19 cellular contexts compared by ENCODE assay signal in the genomic region with DNA sequence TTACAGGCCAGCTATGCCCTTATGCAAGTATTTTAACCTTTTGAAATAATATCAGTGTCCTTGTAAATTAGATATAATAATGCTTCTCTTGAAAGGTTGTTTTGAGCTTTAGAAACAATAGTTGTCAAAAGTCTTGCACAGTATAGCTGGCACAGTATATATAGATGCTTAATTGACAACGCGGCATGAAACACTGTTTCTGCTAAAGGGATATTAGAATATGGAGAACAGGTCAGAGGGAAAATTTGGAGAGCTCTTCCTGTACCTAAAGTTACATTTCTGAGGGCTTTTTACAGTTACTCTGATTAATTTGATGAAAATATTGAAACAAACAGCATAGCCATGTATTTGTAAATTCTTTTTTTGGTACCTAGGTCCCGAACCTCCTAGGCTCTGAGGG. TPM values are rescaled to one million over a fixed set of nuclear protein-coding genes. Genes with fewer than 3 reads are reported as not detected.
DNase-seq lines count a peak whose midpoint lies in the region; ATAC-seq, FAIRE-seq and TF ChIP-seq lines count a peak whose summit lies in the region.
"Had no signal": no experiment of that assay in that cellular context is flagged by ENCODE, and none has a peak within 500 bp of the region (broad histone marks: within the 10 kb centered on the region; RNA-seq: fewer than 3 reads in every experiment).

No MANE protein-coding gene starts in this region.

- TF ChIP-seq EP300 in neural cell (conservative IDR thresholded peaks at IDR 0.05; ENCODE audit: poor library complexity, severe bottlenecking): no peak

- H3K4me3 ChIP-seq in left ventricle myocardium inferior (no peak overlapping the region), right atrium auricular region (no peak overlapping the region), endodermal cell (ENCODE audit: low read length) (no peak overlapping the region), neural cell (ENCODE audit: low read length) (peak overlapping the region; percentile 18)
- H3K4me3 ChIP-seq: GM23248, K562 had no signal

- H3K36me3 ChIP-seq in left ventricle myocardium inferior (peaks cover 7% of the 10 kb centered on the region), right atrium auricular region (peaks cover 2% of the 10 kb centered on the region), endodermal cell (ENCODE audit: control insufficient read depth, insufficient read depth, low read length) (peaks cover 14% of the 10 kb centered on the region), neural cell (ENCODE audit: insufficient read depth, low read length) (no peaks in the 10 kb centered on the region)

- no peak for FAIRE-seq in D721Med (lab: Jason Lieb, UNC)
- FAIRE-seq: K562 had no signal

- intact Hi-C loops in left ventricle myocardium inferior (cut with micrococcal nuclease): loop anchor here (2.0 kb wide), 1 partner anchor 45 kb away; no protein-coding TSS in a partner anchor

- H3K27me3 Mint-ChIP-seq in endodermal cell (ENCODE audit: insufficient read depth): no peaks in the 10 kb centered on the region

- TF ChIP-seq CTCF in left ventricle myocardium inferior (IDR thresholded peaks at IDR 0.05; ENCODE audit: borderline replicate concordance) (no peak), right atrium auricular region (IDR thresholded peaks at IDR 0.05) (no peak), endodermal cell (conservative IDR thresholded peaks at IDR 0.05) (no peak), neural cell (IDR thresholded peaks at IDR 0.05; ENCODE audit: poor library complexity, severe bottlenecking) (no peak), D721Med (IDR thresholded peaks at IDR 0.05; ENCODE audit: insufficient read depth, missing control alignments) (no peak)

- H3K36me3 Mint-ChIP-seq in endodermal cell (ENCODE audit: low read depth): peaks cover 10% of the 10 kb centered on the region

- H3K9me2 ChIP-seq in neural cell (ENCODE audit: insufficient read depth, low read length): no peaks in the 10 kb centered on the region

- no peak for TF ChIP-seq RAD21 in neural cell (conservative IDR thresholded peaks at IDR 0.05)

- H3K9me3 Mint-ChIP-seq in endodermal cell: no peaks in the 10 kb centered on the region
- H3K9me3 Mint-ChIP-seq: CD14-positive monocyte had no signal

- H3K27me3 ChIP-seq in left ventricle myocardium inferior (ENCODE audit: low read depth): no peaks in the 10 kb centered on the region
- H3K27me3 ChIP-seq in right atrium auricular region: no peaks in the 10 kb centered on the region
- no peaks in the 10 kb centered on the region for H3K27me3 ChIP-seq in endodermal cell (ENCODE audit: control insufficient read depth, insufficient read depth, low read length, poor library complexity, severe bottlenecking)
- H3K27me3 ChIP-seq in neural cell (ENCODE audit: insufficient read depth, low read depth, low read length): no peaks in the 10 kb centered on the region

- H3K27ac ChIP-seq in left ventricle myocardium inferior (replicated peaks): peak overlapping the region; percentile 27
- H3K27ac ChIP-seq in right atrium auricular region: no peak overlapping the region
- H3K27ac ChIP-seq in endodermal cell (ENCODE audit: low read depth, low read length): peak overlapping the region; percentile 82
- H3K27ac ChIP-seq in neural cell (ENCODE audit: low read length): peak overlapping the region; percentile 32
- H3K27ac ChIP-seq in substantia nigra (ENCODE audit: low read depth, low read length, poor library complexity, severe bottlenecking): peak overlapping the region; percentile 83
- H3K27ac ChIP-seq: 22Rv1, GM23248 had no signal

- H3K4me1 Mint-ChIP-seq in endodermal cell: peaks cover 31% of the 10 kb centered on the region

- ATAC-seq in GM19463 (IDR thresholded peaks at IDR 0.05; ENCODE audit: unreplicated experiment): no peak
- ATAC-seq: K562 had no signal

- H3K9ac ChIP-seq in endodermal cell (ENCODE audit: extremely low read depth, low read length, poor library complexity, severe bottlenecking): peak overlapping the region; percentile 7
- no peak overlapping the region for H3K9ac ChIP-seq in neural cell (ENCODE audit: low read length)
- H3K9ac ChIP-seq: GM23248 had no signal

- H3K27ac Mint-ChIP-seq in endodermal cell: no peak overlapping the region
- H3K27ac Mint-ChIP-seq: CD14-positive monocyte had no signal

- no peaks in the 10 kb centered on the region for H3K79me2 ChIP-seq in neural cell (replicated peaks; ENCODE audit: insufficient read depth, low read length)

- H3K9me3 ChIP-seq in left ventricle myocardium inferior (replicated peaks): no peaks in the 10 kb centered on the region
- no peaks in the 10 kb centered on the region for H3K9me3 ChIP-seq in right atrium auricular region
- no peaks in the 10 kb centered on the region for H3K9me3 ChIP-seq in endodermal cell (ENCODE audit: control insufficient read depth, low read length)
- H3K9me3 ChIP-seq in neural cell (ENCODE audit: low read length): no peaks in the 10 kb centered on the region

- no peaks in the 10 kb centered on the region for H4K20me1 ChIP-seq in neural cell (ENCODE audit: insufficient read depth)

- H3K4me3 Mint-ChIP-seq in endodermal cell: no peak overlapping the region
- H3K4me3 Mint-ChIP-seq: CD14-positive monocyte had no signal

- H3K4me1 ChIP-seq in left ventricle myocardium inferior: peaks cover 46% of the 10 kb centered on the region
- H3K4me1 ChIP-seq in right atrium auricular region: peaks cover 0 to 14% of the 10 kb centered on the region in 2 donors
- peaks cover 12% of the 10 kb centered on the region for H3K4me1 ChIP-seq in endodermal cell (ENCODE audit: control insufficient read depth, insufficient read depth, low read length)

- no peak for DNase-seq in left ventricle myocardium inferior
- no peak for DNase-seq in right atrium auricular region (ENCODE audit: low spot score)
- no peak for DNase-seq in endodermal cell
- DNase-seq in substantia nigra (lab: John Stamatoyannopoulos, UW): no peak
- no peak for DNase-seq in superior temporal gyrus (ENCODE audit: extremely low spot score)
- no peak for DNase-seq in D721Med (ENCODE audit: insufficient read length, low spot score)
- DNase-seq: AML-193, DND-41, GM23248, HCEC 1CT, NCI-H1105, NCI-H2081 treated with DMSO at 0.1 percent for 48 hours, NCI-H510A treated with DMSO at 0.1 percent for 48 hours, SHP77 had no signal

- H3K4me2 ChIP-seq in neural cell (ENCODE audit: low read length): no peak overlapping the region

- 49 to 75% methylated on average over 2 to 3 of the region's 3 CpGs for WGBS in endodermal cell (ENCODE audit: insufficient coverage in 1 of 2, insufficient read length in 1 of 2), 2 experiments

- H3F3A ChIP-seq in neural cell (ENCODE audit: insufficient read depth, low read length, poor library complexity, severe bottlenecking): no peaks in the 10 kb centered on the region

- no peak overlapping the region for H2AFZ ChIP-seq in neural cell (ENCODE audit: low read depth, low read length)
- H2AFZ ChIP-seq: GM23248 had no signal

TF ChIP-seq in neural cell, 6 proteins besides CTCF, POLR2A, EP300 and RAD21:
- no peak for TF ChIP-seq EZH2 (IDR thresholded peaks at IDR 0.05; ENCODE audit: borderline replicate concordance, insufficient read depth, low read length, poor library complexity, severe bottlenecking)
- TF ChIP-seq TAF1 (IDR thresholded peaks at IDR 0.05; ENCODE audit: low read depth): no peak
- no peak for TF ChIP-seq POLR2AphosphoS5 (IDR thresholded peaks at IDR 0.05)
- no peak for TF ChIP-seq SMC3 (conservative IDR thresholded peaks at IDR 0.05; ENCODE audit: poor library complexity)
- TF ChIP-seq, protein P1, sequence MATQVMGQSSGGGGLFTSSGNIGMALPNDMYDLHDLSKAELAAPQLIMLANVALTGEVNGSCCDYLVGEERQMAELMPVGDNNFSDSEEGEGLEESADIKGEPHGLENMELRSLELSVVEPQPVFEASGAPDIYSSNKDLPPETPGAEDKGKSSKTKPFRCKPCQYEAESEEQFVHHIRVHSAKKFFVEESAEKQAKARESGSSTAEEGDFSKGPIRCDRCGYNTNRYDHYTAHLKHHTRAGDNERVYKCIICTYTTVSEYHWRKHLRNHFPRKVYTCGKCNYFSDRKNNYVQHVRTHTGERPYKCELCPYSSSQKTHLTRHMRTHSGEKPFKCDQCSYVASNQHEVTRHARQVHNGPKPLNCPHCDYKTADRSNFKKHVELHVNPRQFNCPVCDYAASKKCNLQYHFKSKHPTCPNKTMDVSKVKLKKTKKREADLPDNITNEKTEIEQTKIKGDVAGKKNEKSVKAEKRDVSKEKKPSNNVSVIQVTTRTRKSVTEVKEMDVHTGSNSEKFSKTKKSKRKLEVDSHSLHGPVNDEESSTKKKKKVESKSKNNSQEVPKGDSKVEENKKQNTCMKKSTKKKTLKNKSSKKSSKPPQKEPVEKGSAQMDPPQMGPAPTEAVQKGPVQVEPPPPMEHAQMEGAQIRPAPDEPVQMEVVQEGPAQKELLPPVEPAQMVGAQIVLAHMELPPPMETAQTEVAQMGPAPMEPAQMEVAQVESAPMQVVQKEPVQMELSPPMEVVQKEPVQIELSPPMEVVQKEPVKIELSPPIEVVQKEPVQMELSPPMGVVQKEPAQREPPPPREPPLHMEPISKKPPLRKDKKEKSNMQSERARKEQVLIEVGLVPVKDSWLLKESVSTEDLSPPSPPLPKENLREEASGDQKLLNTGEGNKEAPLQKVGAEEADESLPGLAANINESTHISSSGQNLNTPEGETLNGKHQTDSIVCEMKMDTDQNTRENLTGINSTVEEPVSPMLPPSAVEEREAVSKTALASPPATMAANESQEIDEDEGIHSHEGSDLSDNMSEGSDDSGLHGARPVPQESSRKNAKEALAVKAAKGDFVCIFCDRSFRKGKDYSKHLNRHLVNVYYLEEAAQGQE (IDR thresholded peaks at IDR 0.05; ENCODE audit: borderline replicate concordance): no peak
- TF ChIP-seq MXI1 (conservative IDR thresholded peaks at IDR 0.05; ENCODE audit: poor library complexity, severe bottlenecking): no peak

RNA-seq across cellular contexts. Expression of a gene that starts 4.5 kb away (rescaled TPM):
- total RNA-seq in left ventricle myocardium inferior (22.2 TPM), right atrium auricular region (10 to 100 TPM; 17.6 to 25.3 TPM), endodermal cell (10 to 100 TPM; 20.6 to 29.4 TPM)
- 20.2 TPM for polyA plus RNA-seq in endodermal cell (2013, experiment 1 of 2)
- 21.4 TPM for polyA plus RNA-seq in endodermal cell (2013, experiment 2 of 2)
- 62.6 and 88.3 TPM in 2 replicates for polyA plus RNA-seq in neural cell
- 20.0 and 21.4 TPM in 2 replicates for polyA minus RNA-seq in neural cell

RNA-seq across cellular contexts. Expression of a gene that starts 4.8 kb away (rescaled TPM):
- total RNA-seq in left ventricle myocardium inferior (0.63 TPM), right atrium auricular region (under 1 TPM; 0.43 to 0.52 TPM), endodermal cell (10 to 100 TPM in 1 of 2 donors, 1 to 10 TPM in 1; 7.7 to 10.6 TPM)
- polyA plus RNA-seq in endodermal cell (2013, experiment 1 of 2): 7.7 TPM
- polyA plus RNA-seq in endodermal cell (2013, experiment 2 of 2): 8.1 TPM
- polyA plus RNA-seq in neural cell: 0.19 and 0.36 TPM in 2 replicates
- 1.2 and 1.5 TPM in 2 replicates for polyA minus RNA-seq in neural cell

RNA-seq across cellular contexts. Expression of a gene that starts 42.9 kb away (rescaled TPM):
- 6.3 TPM for total RNA-seq in left ventricle myocardium inferior
- 1 to 10 TPM; 5.4 to 7.4 TPM for total RNA-seq in right atrium auricular region
- total RNA-seq in endodermal cell: 10 to 100 TPM; 56.7 to 58.8 TPM
- polyA plus RNA-seq in endodermal cell (2013, experiment 1 of 2): 10.2 TPM
- 10.9 TPM for polyA plus RNA-seq in endodermal cell (2013, experiment 2 of 2)
- polyA plus RNA-seq in neural cell: 0.58 and 1.0 TPM in 2 replicates
- 1.2 and 1.6 TPM in 2 replicates for polyA minus RNA-seq in neural cell

Comparison
In these comparisons a context has a peak if more than half of its experiments do, and no peak if none do; other contexts are left out.
1. H3K27ac ChIP-seq: peak in left ventricle myocardium inferior (single experiment), endodermal cell (single experiment), neural cell (single experiment) and substantia nigra (single experiment); none in right atrium auricular region (0 of 2).